In genomic region chr21:33761104-33762036, GRCh38 we compare ENCODE assay signal across 8 cellular contexts.
DNase-seq lines count a peak whose midpoint lies in the region; ATAC-seq lines count a peak whose summit lies in the region.

No MANE protein-coding gene starts in this region.

- WGBS in ectodermal cell, 2 experiments: 83 to 86% methylated on average over 11 to 12 of the region's 12 CpGs
- no CpG with 5 or more reads among the region's 12 CpGs for WGBS in mesendoderm (ENCODE audit: extremely low coverage, insufficient coverage, low lambda C conversion rate)

- no peaks in the 10 kb centered on the region for H3K79me2 ChIP-seq in mesendoderm (ENCODE audit: control insufficient read depth, insufficient read depth, low read length)

- H2BK120ac ChIP-seq in mesendoderm (ENCODE audit: low read depth, low read length): no peak overlapping the region

- H3K4ac ChIP-seq in mesendoderm (ENCODE audit: low read depth, low read length): no peak overlapping the region

- H3K27me3 ChIP-seq in ectodermal cell (ENCODE audit: control insufficient read depth, insufficient read depth, low read length, poor library complexity, severe bottlenecking): no peaks in the 10 kb centered on the region
- no peaks in the 10 kb centered on the region for H3K27me3 ChIP-seq in mesendoderm (ENCODE audit: insufficient read depth, low read length, poor library complexity)

- ATAC-seq in GM21786 (IDR thresholded peaks at IDR 0.05; ENCODE audit: unreplicated experiment): no peak
- ATAC-seq in HG03045 (IDR thresholded peaks at IDR 0.05; ENCODE audit: unreplicated experiment): no peak
- ATAC-seq in HG03135 (IDR thresholded peaks at IDR 0.05; ENCODE audit: unreplicated experiment): no peak

- H3K4me3 ChIP-seq in ectodermal cell (ENCODE audit: insufficient read depth, low read depth, low read length): no peak overlapping the region
- no peak overlapping the region for H3K4me3 ChIP-seq in mesendoderm (ENCODE audit: low read length)

- no peak overlapping the region for H2BK5ac ChIP-seq in mesendoderm (ENCODE audit: low read length)

- H3K9ac ChIP-seq in mesendoderm (ENCODE audit: low read length): no peak overlapping the region

- no peak overlapping the region for H3K4me2 ChIP-seq in mesendoderm (ENCODE audit: low read length)

- no peak overlapping the region for H3K56ac ChIP-seq in mesendoderm (ENCODE audit: low read length)

- no peak overlapping the region for H3K18ac ChIP-seq in mesendoderm (ENCODE audit: low read length)

- no peak overlapping the region for H4K8ac ChIP-seq in mesendoderm (ENCODE audit: low read depth, low read length)

- H4K5ac ChIP-seq in mesendoderm (ENCODE audit: low read length): no peak overlapping the region

- H3K23ac ChIP-seq in mesendoderm (ENCODE audit: low read length): no peak overlapping the region

- H3K36me3 ChIP-seq in ectodermal cell (ENCODE audit: control insufficient read depth, insufficient read depth, low read length): peaks cover 9% of the 10 kb centered on the region
- H3K36me3 ChIP-seq in mesendoderm (ENCODE audit: control insufficient read depth, insufficient read depth, low read length): no peaks in the 10 kb centered on the region

- H3K4me1 ChIP-seq in ectodermal cell (ENCODE audit: control insufficient read depth, insufficient read depth, low read length) (no peaks in the 10 kb centered on the region), mesendoderm (ENCODE audit: control insufficient read depth, low read depth, low read length) (no peaks in the 10 kb centered on the region)

- no peak overlapping the region for H2BK15ac ChIP-seq in mesendoderm (replicated peaks; ENCODE audit: low read depth)

- DNase-seq in DMS153 (lab: John Stamatoyannopoulos, UW) (peak; percentile 46), NCI-H82 treated with DMSO at 0.1 percent for 48 hours (lab: John Stamatoyannopoulos, UW; ENCODE audit: unreplicated experiment) (peak; percentile 62), mesendoderm (peak; percentile 54)
- DNase-seq in activated CD4-positive, alpha-beta T cell treated with anti-CD3 and anti-CD28 coated beads for 1 hour: no peak

- peak overlapping the region; percentile 61 for H3K27ac ChIP-seq in ectodermal cell (ENCODE audit: insufficient read depth, low read depth, low read length, poor library complexity, severe bottlenecking)
- H3K27ac ChIP-seq in mesendoderm (ENCODE audit: low read depth, low read length): no peak overlapping the region

- no peaks in the 10 kb centered on the region for H3K79me1 ChIP-seq in mesendoderm (ENCODE audit: low read length)

- no peaks in the 10 kb centered on the region for H3K9me3 ChIP-seq in ectodermal cell (ENCODE audit: control insufficient read depth, low read length)

- no peak overlapping the region for H2AK5ac ChIP-seq in mesendoderm (ENCODE audit: low read length)
